ENCODE assay signal across 8 cellular contexts in the genomic region with DNA sequence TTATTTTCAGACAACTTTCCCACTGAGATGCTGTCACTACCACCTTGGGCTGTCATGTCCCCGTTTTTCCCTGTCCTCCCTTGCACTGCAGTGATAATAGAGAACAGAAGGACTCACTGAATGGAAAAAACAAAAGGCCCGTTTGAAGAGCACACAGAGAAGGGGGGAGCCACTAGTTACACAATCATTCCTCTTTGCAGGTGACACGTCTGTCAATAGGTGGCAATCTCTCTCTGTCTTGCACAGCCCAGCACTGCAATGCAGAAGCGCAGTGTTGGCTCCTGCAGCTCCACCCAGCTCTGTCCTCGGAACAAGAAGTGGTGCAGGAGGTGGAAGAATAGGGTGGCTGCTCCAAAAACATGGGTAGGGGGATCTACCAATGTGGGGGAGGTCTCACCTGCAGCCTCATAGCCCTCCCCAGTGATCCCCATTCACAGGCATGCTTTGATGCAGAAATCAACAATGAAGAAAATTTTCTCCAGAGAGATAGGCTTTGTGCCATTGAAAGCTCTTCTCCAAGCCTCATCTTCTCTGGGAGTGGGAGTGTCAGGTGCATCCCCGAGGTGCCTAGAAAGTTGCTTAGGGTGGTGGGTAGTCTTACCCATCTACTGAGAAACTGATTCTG.
DNase-seq lines count a peak whose midpoint lies in the region; ATAC-seq lines count a peak whose summit lies in the region.

No MANE protein-coding gene starts in this region.

- no peaks in the 10 kb centered on the region for H3K36me3 Mint-ChIP-seq in stimulated activated memory B cell treated with anti-CD40 and anti-IgM and Interleukin-4, amounts not matched to agents 10 μg/mL and 1 μg/mL and 100 μg/mL, for 72 hours

- H3K27ac Mint-ChIP-seq in stimulated activated memory B cell treated with anti-CD40 and anti-IgM and Interleukin-4, amounts not matched to agents 10 μg/mL and 1 μg/mL and 100 μg/mL, for 72 hours, result no peak overlapping the region

- H3K9me3 Mint-ChIP-seq in stimulated activated memory B cell treated with anti-CD40 and anti-IgM and Interleukin-4, amounts not matched to agents 10 μg/mL and 1 μg/mL and 100 μg/mL, for 72 hours, result no peaks in the 10 kb centered on the region

- peaks cover 8% of the 10 kb centered on the region for H3K27me3 Mint-ChIP-seq in stimulated activated memory B cell treated with anti-CD40 and anti-IgM and Interleukin-4, amounts not matched to agents 10 μg/mL and 1 μg/mL and 100 μg/mL, for 72 hours

- no peak overlapping the region for H3K4me3 Mint-ChIP-seq in stimulated activated memory B cell treated with anti-CD40 and anti-IgM and Interleukin-4, amounts not matched to agents 10 μg/mL and 1 μg/mL and 100 μg/mL, for 72 hours

- ATAC-seq in GM19328 (IDR thresholded peaks at IDR 0.05; ENCODE audit: unreplicated experiment) (peak; percentile 63), HG03521 (IDR thresholded peaks at IDR 0.05; ENCODE audit: unreplicated experiment) (peak; percentile 60)
- ATAC-seq in stimulated activated memory B cell treated with anti-CD40 and anti-IgM and Interleukin-4, amounts not matched to agents 10 μg/mL and 1 μg/mL and 100 μg/mL, for 72 hours, result peak; percentile 83

- DNase-seq in DMS114 treated with DMSO at 0.1 percent for 48 hours (lab: John Stamatoyannopoulos, UW; ENCODE audit: unreplicated experiment) (peak; percentile 7), NCI-H526 (lab: John Stamatoyannopoulos, UW) (peak; percentile 66 to 86), astrocyte of the hippocampus (ENCODE audit: low read depth, low spot score) (peak; percentile 65), iPS DF 19.7 (ENCODE audit: low read depth, low spot score) (peak; percentile 63)
- no peak for DNase-seq in activated CD8-positive, alpha-beta memory T cell treated with anti-CD3 and anti-CD28 coated beads for 24 hours

- peaks cover 16% of the 10 kb centered on the region for H3K4me1 Mint-ChIP-seq in stimulated activated memory B cell treated with anti-CD40 and anti-IgM and Interleukin-4, amounts not matched to agents 10 μg/mL and 1 μg/mL and 100 μg/mL, for 72 hours
